Comparison of ENCODE assay signal across 1 cellular context in the genomic region with DNA sequence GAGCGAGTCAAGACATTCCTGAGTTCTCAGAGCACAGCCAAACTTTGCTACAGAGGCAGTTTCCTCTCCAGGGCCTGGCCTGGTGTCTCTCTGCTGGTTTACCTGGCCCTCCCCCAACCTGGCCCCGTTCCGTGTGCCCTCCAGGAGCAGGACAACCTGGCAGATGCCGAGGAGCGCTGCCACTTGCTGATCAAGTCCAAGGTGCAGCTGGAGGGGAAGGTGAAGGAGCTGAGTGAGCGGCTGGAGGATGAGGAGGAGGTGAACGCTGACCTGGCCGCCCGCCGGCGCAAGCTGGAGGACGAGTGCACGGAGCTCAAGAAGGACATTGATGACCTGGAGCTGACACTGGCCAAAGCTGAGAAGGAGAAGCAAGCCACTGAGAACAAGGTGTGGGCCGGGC.
TF ChIP-seq lines count a peak whose summit lies in the region.

No MANE protein-coding gene starts in this region.

TF ChIP-seq in HepG2, 621 proteins besides CTCF, POLR2A, EP300 and RAD21 (continued from another document):
- no peak for TF ChIP-seq ZNF724P (CRISPR knock-in tag; IDR thresholded peaks at IDR 0.05; ENCODE audit: borderline replicate concordance)
